Comparison of ENCODE assay signal across 8 cellular contexts in genomic region chr6:84773431-84774173, GRCh38. TPM values are rescaled to one million over a fixed set of nuclear protein-coding genes. Genes with fewer than 3 reads are reported as not detected.
DNase-seq lines count a peak whose midpoint lies in the region; ATAC-seq and TF ChIP-seq lines count a peak whose summit lies in the region.

No MANE protein-coding gene starts in this region.

- no peaks in the 10 kb centered on the region for H3K9me3 ChIP-seq in mucosa of descending colon

- H3K4me3 ChIP-seq in AG10803 (ENCODE audit: low read length) (peak overlapping the region; percentile 59), mucosa of descending colon (no peak overlapping the region)

- no peaks in the 10 kb centered on the region for H3K36me3 ChIP-seq in mucosa of descending colon (ENCODE audit: low read depth)

- intact Hi-C loops in mucosa of descending colon (cut with DNase I, micrococcal nuclease) = no loop called here

- H3K4me1 ChIP-seq in mucosa of descending colon (ENCODE audit: low read depth) = peaks cover 3% of the 10 kb centered on the region

- TF ChIP-seq CTCF in AG10803 (conservative IDR thresholded peaks at IDR 0.05; ENCODE audit: low read length) = no peak
- no peak for TF ChIP-seq CTCF in mucosa of descending colon (IDR thresholded peaks at IDR 0.05)

- ATAC-seq in HG03066 (IDR thresholded peaks at IDR 0.05; ENCODE audit: low read depth, unreplicated experiment) = peak; percentile 14
- ATAC-seq in mucosa of descending colon = peak; percentile 43

- peak; percentile 33 for DNase-seq in AG10803 (ENCODE audit: low read depth)
- peak; percentile 79 for DNase-seq in ecto neural progenitor cell (ENCODE audit: low spot score)
- DNase-seq in mucosa of descending colon = peak in 2 of 3 donors; percentile 23 to 51
- DNase-seq in activated gamma-delta T cell (lab: John Stamatoyannopoulos, UW) = no peak
- no peak for DNase-seq in A172 (ENCODE audit: low spot score)
- DNase-seq in stimulated activated CD4-positive, alpha-beta T cell treated with anti-CD3 and anti-CD28 coated beads, Interleukin-2, amount 100 ng/mL, for 24 hours = no peak
- DNase-seq in ureter (ENCODE audit: low spot score) = no peak

RNA-seq across cellular contexts. Expression of gene TBX18, which starts 9.2 kb away (rescaled TPM):
- 1 to 10 TPM in 1 of 3 donors, under 1 TPM in 2; 0.23 to 1.7 (median 0.82) TPM for total RNA-seq in mucosa of descending colon
- not detected in 2 replicates for total RNA-seq in A172 (2014; rRNA removed; shearing (Covaris generic))
- total RNA-seq in ureter = 84.1 TPM

Comparison
In these comparisons a context has a peak if more than half of its experiments do, and no peak if none do; other contexts are left out.
1. DNase-seq: peak in AG10803 (single experiment), ecto neural progenitor cell (single experiment) and mucosa of descending colon (2 of 3); none in activated gamma-delta T cell (single experiment), A172 (single experiment), stimulated activated CD4-positive, alpha-beta T cell treated with anti-CD3 and anti-CD28 coated beads, Interleukin-2, amount 100 ng/mL, for 24 hours (0 of 2) and ureter (single experiment).
2. RNA of gene TBX18, which starts 9.2 kb away (total RNA-seq): 84.1 TPM in ureter (single experiment); 0.23 to 1.7 TPM in mucosa of descending colon and not detected in A172; every median in the first group is over 10 times any median in the second.